Comparison of ENCODE assay signal across 1 cellular context in the genomic region with DNA sequence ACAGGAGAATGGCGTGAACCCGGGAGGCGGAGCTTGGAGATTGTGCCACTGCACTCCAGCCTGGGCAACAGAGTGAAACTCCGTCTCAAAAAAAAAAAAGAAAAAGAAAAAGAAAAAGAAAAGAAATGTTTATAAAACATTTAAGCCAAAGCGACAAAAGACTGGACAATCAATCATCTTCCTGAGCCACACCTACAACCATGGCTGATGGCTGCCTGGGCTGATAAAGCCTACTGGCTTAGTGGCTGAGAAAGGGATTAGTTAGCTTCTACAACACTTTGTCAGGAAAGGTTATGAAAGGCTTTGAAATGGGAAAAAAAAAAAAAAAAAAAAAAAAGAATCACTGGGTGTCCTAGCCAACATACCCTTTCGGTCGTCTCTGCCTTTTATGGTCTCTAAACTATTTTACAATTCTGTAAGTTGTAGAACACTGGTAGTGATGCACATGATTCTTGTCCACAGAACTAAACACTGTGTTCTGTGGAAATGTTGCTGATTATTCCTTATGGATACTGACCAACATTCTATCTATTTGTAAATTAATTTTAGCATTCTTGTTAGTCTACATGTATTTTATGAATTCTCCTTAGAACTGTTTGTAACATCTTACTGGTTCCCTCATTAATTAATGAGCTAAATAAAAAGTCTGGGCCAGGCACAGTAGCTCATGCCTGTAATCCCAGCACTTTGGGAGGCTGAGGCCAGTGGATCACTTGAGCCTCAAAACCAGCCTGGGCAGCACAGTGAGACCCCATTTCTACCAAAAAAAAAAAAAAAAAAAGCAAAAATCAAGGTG.
TF ChIP-seq lines count a peak whose summit lies in the region.

No MANE protein-coding gene starts in this region.

TF ChIP-seq in K562, 482 proteins besides CTCF, POLR2A, EP300 and RAD21 (continued from another document):
- TF ChIP-seq, protein P1, sequence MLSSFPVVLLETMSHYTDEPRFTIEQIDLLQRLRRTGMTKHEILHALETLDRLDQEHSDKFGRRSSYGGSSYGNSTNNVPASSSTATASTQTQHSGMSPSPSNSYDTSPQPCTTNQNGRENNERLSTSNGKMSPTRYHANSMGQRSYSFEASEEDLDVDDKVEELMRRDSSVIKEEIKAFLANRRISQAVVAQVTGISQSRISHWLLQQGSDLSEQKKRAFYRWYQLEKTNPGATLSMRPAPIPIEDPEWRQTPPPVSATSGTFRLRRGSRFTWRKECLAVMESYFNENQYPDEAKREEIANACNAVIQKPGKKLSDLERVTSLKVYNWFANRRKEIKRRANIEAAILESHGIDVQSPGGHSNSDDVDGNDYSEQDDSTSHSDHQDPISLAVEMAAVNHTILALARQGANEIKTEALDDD (IDR thresholded peaks at IDR 0.05) = peak; percentile 82
- peak; percentile 46 for TF ChIP-seq ARID1B (IDR thresholded peaks at IDR 0.05)
- TF ChIP-seq, protein P2, sequence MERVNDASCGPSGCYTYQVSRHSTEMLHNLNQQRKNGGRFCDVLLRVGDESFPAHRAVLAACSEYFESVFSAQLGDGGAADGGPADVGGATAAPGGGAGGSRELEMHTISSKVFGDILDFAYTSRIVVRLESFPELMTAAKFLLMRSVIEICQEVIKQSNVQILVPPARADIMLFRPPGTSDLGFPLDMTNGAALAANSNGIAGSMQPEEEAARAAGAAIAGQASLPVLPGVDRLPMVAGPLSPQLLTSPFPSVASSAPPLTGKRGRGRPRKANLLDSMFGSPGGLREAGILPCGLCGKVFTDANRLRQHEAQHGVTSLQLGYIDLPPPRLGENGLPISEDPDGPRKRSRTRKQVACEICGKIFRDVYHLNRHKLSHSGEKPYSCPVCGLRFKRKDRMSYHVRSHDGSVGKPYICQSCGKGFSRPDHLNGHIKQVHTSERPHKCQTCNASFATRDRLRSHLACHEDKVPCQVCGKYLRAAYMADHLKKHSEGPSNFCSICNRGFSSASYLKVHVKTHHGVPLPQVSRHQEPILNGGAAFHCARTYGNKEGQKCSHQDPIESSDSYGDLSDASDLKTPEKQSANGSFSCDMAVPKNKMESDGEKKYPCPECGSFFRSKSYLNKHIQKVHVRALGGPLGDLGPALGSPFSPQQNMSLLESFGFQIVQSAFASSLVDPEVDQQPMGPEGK (CRISPR knock-in tag; IDR thresholded peaks at IDR 0.05; ENCODE audit: borderline replicate concordance) = no peak
- TF ChIP-seq TARDBP (IDR thresholded peaks at IDR 0.05) = no peak
- TF ChIP-seq, protein P3, sequence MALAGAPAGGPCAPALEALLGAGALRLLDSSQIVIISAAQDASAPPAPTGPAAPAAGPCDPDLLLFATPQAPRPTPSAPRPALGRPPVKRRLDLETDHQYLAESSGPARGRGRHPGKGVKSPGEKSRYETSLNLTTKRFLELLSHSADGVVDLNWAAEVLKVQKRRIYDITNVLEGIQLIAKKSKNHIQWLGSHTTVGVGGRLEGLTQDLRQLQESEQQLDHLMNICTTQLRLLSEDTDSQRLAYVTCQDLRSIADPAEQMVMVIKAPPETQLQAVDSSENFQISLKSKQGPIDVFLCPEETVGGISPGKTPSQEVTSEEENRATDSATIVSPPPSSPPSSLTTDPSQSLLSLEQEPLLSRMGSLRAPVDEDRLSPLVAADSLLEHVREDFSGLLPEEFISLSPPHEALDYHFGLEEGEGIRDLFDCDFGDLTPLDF (CRISPR knock-in tag; IDR thresholded peaks at IDR 0.05) = no peak
- TF ChIP-seq ZNF384 (IDR thresholded peaks at IDR 0.05; ENCODE audit: low read depth, low read length) = peak; percentile 63
- no peak for TF ChIP-seq POLR3G (IDR thresholded peaks at IDR 0.05; ENCODE audit: extremely low read depth, insufficient read length, insufficient replicate concordance)
- TF ChIP-seq, protein P4, sequence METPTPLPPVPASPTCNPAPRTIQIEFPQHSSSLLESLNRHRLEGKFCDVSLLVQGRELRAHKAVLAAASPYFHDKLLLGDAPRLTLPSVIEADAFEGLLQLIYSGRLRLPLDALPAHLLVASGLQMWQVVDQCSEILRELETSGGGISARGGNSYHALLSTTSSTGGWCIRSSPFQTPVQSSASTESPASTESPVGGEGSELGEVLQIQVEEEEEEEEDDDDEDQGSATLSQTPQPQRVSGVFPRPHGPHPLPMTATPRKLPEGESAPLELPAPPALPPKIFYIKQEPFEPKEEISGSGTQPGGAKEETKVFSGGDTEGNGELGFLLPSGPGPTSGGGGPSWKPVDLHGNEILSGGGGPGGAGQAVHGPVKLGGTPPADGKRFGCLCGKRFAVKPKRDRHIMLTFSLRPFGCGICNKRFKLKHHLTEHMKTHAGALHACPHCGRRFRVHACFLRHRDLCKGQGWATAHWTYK (CRISPR knock-in tag; IDR thresholded peaks at IDR 0.05) = no peak
- TF ChIP-seq RAD51 (IDR thresholded peaks at IDR 0.05; ENCODE audit: borderline replicate concordance, low read depth) = no peak
- no peak for TF ChIP-seq ZNF23 (CRISPR knock-in tag; IDR thresholded peaks at IDR 0.05)
- TF ChIP-seq PURB (CRISPR knock-in tag; IDR thresholded peaks at IDR 0.05; ENCODE audit: low read depth) = no peak
- TF ChIP-seq, protein P5, sequence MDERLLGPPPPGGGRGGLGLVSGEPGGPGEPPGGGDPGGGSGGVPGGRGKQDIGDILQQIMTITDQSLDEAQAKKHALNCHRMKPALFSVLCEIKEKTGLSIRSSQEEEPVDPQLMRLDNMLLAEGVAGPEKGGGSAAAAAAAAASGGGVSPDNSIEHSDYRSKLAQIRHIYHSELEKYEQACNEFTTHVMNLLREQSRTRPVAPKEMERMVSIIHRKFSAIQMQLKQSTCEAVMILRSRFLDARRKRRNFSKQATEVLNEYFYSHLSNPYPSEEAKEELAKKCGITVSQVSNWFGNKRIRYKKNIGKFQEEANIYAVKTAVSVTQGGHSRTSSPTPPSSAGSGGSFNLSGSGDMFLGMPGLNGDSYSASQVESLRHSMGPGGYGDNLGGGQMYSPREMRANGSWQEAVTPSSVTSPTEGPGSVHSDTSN (CRISPR knock-in tag; IDR thresholded peaks at IDR 0.05; ENCODE audit: low read depth) = peak; percentile 50
- TF ChIP-seq, protein P5 (tag; conservative IDR thresholded peaks at IDR 0.05; ENCODE audit: low read depth) = peak; percentile 91
- TF ChIP-seq, protein P6, sequence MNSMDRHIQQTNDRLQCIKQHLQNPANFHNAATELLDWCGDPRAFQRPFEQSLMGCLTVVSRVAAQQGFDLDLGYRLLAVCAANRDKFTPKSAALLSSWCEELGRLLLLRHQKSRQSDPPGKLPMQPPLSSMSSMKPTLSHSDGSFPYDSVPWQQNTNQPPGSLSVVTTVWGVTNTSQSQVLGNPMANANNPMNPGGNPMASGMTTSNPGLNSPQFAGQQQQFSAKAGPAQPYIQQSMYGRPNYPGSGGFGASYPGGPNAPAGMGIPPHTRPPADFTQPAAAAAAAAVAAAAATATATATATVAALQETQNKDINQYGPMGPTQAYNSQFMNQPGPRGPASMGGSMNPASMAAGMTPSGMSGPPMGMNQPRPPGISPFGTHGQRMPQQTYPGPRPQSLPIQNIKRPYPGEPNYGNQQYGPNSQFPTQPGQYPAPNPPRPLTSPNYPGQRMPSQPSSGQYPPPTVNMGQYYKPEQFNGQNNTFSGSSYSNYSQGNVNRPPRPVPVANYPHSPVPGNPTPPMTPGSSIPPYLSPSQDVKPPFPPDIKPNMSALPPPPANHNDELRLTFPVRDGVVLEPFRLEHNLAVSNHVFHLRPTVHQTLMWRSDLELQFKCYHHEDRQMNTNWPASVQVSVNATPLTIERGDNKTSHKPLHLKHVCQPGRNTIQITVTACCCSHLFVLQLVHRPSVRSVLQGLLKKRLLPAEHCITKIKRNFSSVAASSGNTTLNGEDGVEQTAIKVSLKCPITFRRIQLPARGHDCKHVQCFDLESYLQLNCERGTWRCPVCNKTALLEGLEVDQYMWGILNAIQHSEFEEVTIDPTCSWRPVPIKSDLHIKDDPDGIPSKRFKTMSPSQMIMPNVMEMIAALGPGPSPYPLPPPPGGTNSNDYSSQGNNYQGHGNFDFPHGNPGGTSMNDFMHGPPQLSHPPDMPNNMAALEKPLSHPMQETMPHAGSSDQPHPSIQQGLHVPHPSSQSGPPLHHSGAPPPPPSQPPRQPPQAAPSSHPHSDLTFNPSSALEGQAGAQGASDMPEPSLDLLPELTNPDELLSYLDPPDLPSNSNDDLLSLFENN (IDR thresholded peaks at IDR 0.05; ENCODE audit: low read depth in 2 of 2, low read length in 2 of 2) = no peak
- TF ChIP-seq, protein P7, sequence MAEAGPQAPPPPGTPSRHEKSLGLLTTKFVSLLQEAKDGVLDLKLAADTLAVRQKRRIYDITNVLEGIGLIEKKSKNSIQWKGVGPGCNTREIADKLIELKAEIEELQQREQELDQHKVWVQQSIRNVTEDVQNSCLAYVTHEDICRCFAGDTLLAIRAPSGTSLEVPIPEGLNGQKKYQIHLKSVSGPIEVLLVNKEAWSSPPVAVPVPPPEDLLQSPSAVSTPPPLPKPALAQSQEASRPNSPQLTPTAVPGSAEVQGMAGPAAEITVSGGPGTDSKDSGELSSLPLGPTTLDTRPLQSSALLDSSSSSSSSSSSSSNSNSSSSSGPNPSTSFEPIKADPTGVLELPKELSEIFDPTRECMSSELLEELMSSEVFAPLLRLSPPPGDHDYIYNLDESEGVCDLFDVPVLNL (CRISPR knock-in tag; IDR thresholded peaks at IDR 0.05; ENCODE audit: low read depth) = no peak
- peak; percentile 56; the same call in 1 of the 2 replicates for TF ChIP-seq SMARCA4 (IDR thresholded peaks at IDR 0.05)
- no peak for TF ChIP-seq FOXA3 (CRISPR knock-in tag; conservative IDR thresholded peaks at IDR 0.05 in 1 of 2, IDR thresholded peaks at IDR 0.05 in 1 of 2)
- peak; percentile 18; the same call in 1 of the 2 replicates for TF ChIP-seq TAL1 (IDR thresholded peaks at IDR 0.05)
- TF ChIP-seq ZNF263 (CRISPR knock-in tag; IDR thresholded peaks at IDR 0.05; ENCODE audit: borderline replicate concordance) = no peak
- no peak for TF ChIP-seq HDGF (IDR thresholded peaks at IDR 0.05)
- peak; percentile 72 for TF ChIP-seq ZNF121 (CRISPR knock-in tag; conservative IDR thresholded peaks at IDR 0.05)
- no peak for TF ChIP-seq SAFB (IDR thresholded peaks at IDR 0.05; ENCODE audit: borderline replicate concordance, low read depth, low read length)
- TF ChIP-seq DNMT1 (IDR thresholded peaks at IDR 0.05) = no peak
- TF ChIP-seq TCF3 (CRISPR knock-in tag; IDR thresholded peaks at IDR 0.05) = peak; percentile 45; the same call in 1 of the 2 replicates
- TF ChIP-seq, protein P8, sequence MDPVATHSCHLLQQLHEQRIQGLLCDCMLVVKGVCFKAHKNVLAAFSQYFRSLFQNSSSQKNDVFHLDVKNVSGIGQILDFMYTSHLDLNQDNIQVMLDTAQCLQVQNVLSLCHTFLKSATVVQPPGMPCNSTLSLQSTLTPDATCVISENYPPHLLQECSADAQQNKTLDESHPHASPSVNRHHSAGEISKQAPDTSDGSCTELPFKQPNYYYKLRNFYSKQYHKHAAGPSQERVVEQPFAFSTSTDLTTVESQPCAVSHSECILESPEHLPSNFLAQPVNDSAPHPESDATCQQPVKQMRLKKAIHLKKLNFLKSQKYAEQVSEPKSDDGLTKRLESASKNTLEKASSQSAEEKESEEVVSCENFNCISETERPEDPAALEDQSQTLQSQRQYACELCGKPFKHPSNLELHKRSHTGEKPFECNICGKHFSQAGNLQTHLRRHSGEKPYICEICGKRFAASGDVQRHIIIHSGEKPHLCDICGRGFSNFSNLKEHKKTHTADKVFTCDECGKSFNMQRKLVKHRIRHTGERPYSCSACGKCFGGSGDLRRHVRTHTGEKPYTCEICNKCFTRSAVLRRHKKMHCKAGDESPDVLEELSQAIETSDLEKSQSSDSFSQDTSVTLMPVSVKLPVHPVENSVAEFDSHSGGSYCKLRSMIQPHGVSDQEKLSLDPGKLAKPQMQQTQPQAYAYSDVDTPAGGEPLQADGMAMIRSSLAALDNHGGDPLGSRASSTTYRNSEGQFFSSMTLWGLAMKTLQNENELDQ (CRISPR knock-in tag; IDR thresholded peaks at IDR 0.05; ENCODE audit: borderline replicate concordance) = no peak
- TF ChIP-seq RCOR1 (IDR thresholded peaks at IDR 0.05; ENCODE audit: borderline replicate concordance in 1 of 2, low read depth in 2 of 2, low read length in 2 of 2) = no peak
- no peak for TF ChIP-seq SMAD2 (IDR thresholded peaks at IDR 0.05; ENCODE audit: low read depth, low read length)
- TF ChIP-seq POLR2H (tag; IDR thresholded peaks at IDR 0.05; ENCODE audit: low read depth) = no peak
- TF ChIP-seq SP1 (CRISPR knock-in tag; IDR thresholded peaks at IDR 0.05) = no peak
- TF ChIP-seq YY1 (IDR thresholded peaks at IDR 0.05; ENCODE audit: borderline replicate concordance in 1 of 3, control insufficient read depth in 1 of 3, extremely low read depth in 1 of 3, insufficient read depth in 3 of 3, insufficient read length in 1 of 3, insufficient replicate concordance in 2 of 3, low read depth in 1 of 3, low read length in 2 of 3) = peak in 1 of 3 experiments; percentile 70
- no peak for TF ChIP-seq JUNB (CRISPR knock-in tag; conservative IDR thresholded peaks at IDR 0.05)
- TF ChIP-seq DPF2 (IDR thresholded peaks at IDR 0.05) = peak; percentile 55; the same call in 1 of the 2 replicates
- TF ChIP-seq, protein P9, sequence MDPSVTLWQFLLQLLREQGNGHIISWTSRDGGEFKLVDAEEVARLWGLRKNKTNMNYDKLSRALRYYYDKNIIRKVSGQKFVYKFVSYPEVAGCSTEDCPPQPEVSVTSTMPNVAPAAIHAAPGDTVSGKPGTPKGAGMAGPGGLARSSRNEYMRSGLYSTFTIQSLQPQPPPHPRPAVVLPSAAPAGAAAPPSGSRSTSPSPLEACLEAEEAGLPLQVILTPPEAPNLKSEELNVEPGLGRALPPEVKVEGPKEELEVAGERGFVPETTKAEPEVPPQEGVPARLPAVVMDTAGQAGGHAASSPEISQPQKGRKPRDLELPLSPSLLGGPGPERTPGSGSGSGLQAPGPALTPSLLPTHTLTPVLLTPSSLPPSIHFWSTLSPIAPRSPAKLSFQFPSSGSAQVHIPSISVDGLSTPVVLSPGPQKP (CRISPR knock-in tag; IDR thresholded peaks at IDR 0.05) = no peak
- TF ChIP-seq JUN (IDR thresholded peaks at IDR 0.05; ENCODE audit: borderline replicate concordance, low read depth, low read length) = no peak
- no peak for TF ChIP-seq JUN (CRISPR knock-in tag; IDR thresholded peaks at IDR 0.05; ENCODE audit: borderline replicate concordance)
- TF ChIP-seq, protein P10, sequence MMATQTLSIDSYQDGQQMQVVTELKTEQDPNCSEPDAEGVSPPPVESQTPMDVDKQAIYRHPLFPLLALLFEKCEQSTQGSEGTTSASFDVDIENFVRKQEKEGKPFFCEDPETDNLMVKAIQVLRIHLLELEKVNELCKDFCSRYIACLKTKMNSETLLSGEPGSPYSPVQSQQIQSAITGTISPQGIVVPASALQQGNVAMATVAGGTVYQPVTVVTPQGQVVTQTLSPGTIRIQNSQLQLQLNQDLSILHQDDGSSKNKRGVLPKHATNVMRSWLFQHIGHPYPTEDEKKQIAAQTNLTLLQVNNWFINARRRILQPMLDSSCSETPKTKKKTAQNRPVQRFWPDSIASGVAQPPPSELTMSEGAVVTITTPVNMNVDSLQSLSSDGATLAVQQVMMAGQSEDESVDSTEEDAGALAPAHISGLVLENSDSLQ (IDR thresholded peaks at IDR 0.05) = peak; percentile 96
- TF ChIP-seq ZNF316 (IDR thresholded peaks at IDR 0.05) = no peak
- no peak for TF ChIP-seq SMARCC2 (IDR thresholded peaks at IDR 0.05; ENCODE audit: low read depth)
- TF ChIP-seq MEIS2 (IDR thresholded peaks at IDR 0.05; ENCODE audit: partially characterized antibody) = peak; percentile 95
- TF ChIP-seq CBFA2T3 (IDR thresholded peaks at IDR 0.05) = peak; percentile 43
- TF ChIP-seq HNRNPK (IDR thresholded peaks at IDR 0.05; ENCODE audit: low read depth, low read length, poor library complexity, severe bottlenecking) = no peak
- no peak for TF ChIP-seq ZNF324 (CRISPR knock-in tag; IDR thresholded peaks at IDR 0.05)
